Comparison of ENCODE assay signal across 1 cellular context in the genomic region with DNA sequence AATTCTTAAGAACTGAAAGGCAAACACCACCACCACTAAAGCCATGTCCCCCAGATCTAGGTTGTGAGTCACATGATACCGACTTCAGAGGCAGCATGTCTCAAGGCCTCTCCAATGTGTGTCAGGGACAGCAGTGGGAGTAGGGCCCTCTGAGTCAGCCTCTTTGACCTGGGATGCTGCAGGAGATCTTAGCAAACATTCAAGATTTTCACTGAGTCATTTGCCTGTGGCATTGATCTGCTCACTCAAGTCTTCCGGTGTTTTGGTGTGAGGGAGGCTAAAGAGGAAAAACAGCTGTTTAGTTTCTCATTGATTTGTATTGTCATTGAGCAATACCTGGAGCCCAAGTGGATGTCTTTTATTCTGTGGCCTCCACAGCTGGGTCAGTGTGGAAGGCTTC.
A peak's percentile ranks its signal among the peaks of the same experiment; 100 is the strongest.
TF ChIP-seq lines count a peak whose summit lies in the region.

No MANE protein-coding gene starts in this region.

TF ChIP-seq in HepG2, 621 proteins besides CTCF, POLR2A, EP300 and RAD21 (continued from another document):
- TF ChIP-seq, protein P1, sequence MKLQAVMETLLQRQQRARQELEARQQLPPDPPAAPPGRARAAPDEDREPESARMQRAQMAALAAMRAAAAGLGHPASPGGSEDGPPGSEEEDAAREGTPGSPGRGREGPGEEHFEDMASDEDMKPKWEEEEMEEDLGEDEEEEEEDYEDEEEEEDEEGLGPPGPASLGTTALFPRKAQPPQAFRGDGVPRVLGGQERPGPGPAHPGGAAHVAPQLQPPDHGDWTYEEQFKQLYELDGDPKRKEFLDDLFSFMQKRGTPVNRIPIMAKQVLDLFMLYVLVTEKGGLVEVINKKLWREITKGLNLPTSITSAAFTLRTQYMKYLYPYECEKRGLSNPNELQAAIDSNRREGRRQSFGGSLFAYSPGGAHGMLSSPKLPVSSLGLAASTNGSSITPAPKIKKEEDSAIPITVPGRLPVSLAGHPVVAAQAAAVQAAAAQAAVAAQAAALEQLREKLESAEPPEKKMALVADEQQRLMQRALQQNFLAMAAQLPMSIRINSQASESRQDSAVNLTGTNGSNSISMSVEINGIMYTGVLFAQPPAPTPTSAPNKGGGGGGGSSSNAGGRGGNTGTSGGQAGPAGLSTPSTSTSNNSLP (IDR thresholded peaks at IDR 0.05; ENCODE audit: low read depth, low read length): peak; percentile 42; the same call in 1 of the 2 replicates
- TF ChIP-seq SALL1 (CRISPR knock-in tag; IDR thresholded peaks at IDR 0.05) (peak; percentile 40), FOSL1 (CRISPR knock-in tag; IDR thresholded peaks at IDR 0.05; ENCODE audit: borderline replicate concordance) (peak; percentile 32; the same call in 1 of the 2 replicates), ZNF747 (CRISPR knock-in tag; IDR thresholded peaks at IDR 0.05; ENCODE audit: borderline replicate concordance) (no peak), RBM22 (optimal IDR thresholded peaks at IDR 0.05; ENCODE audit: low read length) (no peak), JUN (CRISPR knock-in tag; IDR thresholded peaks at IDR 0.05) (0 out of 2 replicates have a peak, but pooled peaks have one; percentile 45), IRX3 (CRISPR knock-in tag; IDR thresholded peaks at IDR 0.05; ENCODE audit: borderline replicate concordance, low read depth) (no peak), ETV5 (CRISPR knock-in tag; IDR thresholded peaks at IDR 0.05; ENCODE audit: borderline replicate concordance) (peak; percentile 86; the same call in 1 of the 2 replicates), NFE2L2 (IDR thresholded peaks at IDR 0.05; ENCODE audit: low read length) (peak; percentile 47; the same call in 1 of the 2 replicates), PHF5A (CRISPR knock-in tag; IDR thresholded peaks at IDR 0.05; ENCODE audit: low read depth, unreplicated experiment) (no peak), ELF3 (CRISPR knock-in tag; IDR thresholded peaks at IDR 0.05) (0 out of 2 replicates have a peak, but pooled peaks have one; percentile 15), GABPA (IDR thresholded peaks at IDR 0.05; ENCODE audit: low read depth, low read length) (no peak), GABPA (CRISPR knock-in tag; IDR thresholded peaks at IDR 0.05; ENCODE audit: low read depth) (0 out of 2 replicates have a peak, but pooled peaks have one; percentile 23), MAFK (conservative IDR thresholded peaks at IDR 0.05 in 1 of 2, IDR thresholded peaks at IDR 0.05 in 1 of 2; ENCODE audit: low read length in 2 of 2) (peak in 1 of 2 experiments; percentile 26; a peak in 1 of 4 replicates), GATAD2A (CRISPR knock-in tag; IDR thresholded peaks at IDR 0.05) (peak; percentile 87), ONECUT2 (CRISPR knock-in tag; IDR thresholded peaks at IDR 0.05) (peak; percentile 60; the same call in 1 of the 2 replicates), RARA (CRISPR knock-in tag; IDR thresholded peaks at IDR 0.05) (peak; percentile 52; the same call in 1 of the 2 replicates), KAT8 (CRISPR knock-in tag; IDR thresholded peaks at IDR 0.05) (peak; percentile 29; the same call in 1 of the 2 replicates), SOX6 (IDR thresholded peaks at IDR 0.05) (no peak), SOX6 (CRISPR knock-in tag; IDR thresholded peaks at IDR 0.05) (peak; percentile 64; the same call in 1 of the 2 replicates), FOXK1 (CRISPR knock-in tag; IDR thresholded peaks at IDR 0.05; ENCODE audit: borderline replicate concordance, low read depth) (peak; percentile 39; the same call in 1 of the 2 replicates), POGZ (CRISPR knock-in tag; IDR thresholded peaks at IDR 0.05) (0 out of 2 replicates have a peak, but pooled peaks have one; percentile 22), MAFF (IDR thresholded peaks at IDR 0.05; ENCODE audit: low read depth, low read length) (peak; percentile 21; the same call in 1 of the 2 replicates), MED1 (CRISPR knock-in tag; IDR thresholded peaks at IDR 0.05) (0 out of 2 replicates have a peak, but pooled peaks have one; percentile 25), ZNF605 (CRISPR knock-in tag; IDR thresholded peaks at IDR 0.05) (0 out of 2 replicates have a peak, but pooled peaks have one; percentile 34)
- TF ChIP-seq, protein P2, sequence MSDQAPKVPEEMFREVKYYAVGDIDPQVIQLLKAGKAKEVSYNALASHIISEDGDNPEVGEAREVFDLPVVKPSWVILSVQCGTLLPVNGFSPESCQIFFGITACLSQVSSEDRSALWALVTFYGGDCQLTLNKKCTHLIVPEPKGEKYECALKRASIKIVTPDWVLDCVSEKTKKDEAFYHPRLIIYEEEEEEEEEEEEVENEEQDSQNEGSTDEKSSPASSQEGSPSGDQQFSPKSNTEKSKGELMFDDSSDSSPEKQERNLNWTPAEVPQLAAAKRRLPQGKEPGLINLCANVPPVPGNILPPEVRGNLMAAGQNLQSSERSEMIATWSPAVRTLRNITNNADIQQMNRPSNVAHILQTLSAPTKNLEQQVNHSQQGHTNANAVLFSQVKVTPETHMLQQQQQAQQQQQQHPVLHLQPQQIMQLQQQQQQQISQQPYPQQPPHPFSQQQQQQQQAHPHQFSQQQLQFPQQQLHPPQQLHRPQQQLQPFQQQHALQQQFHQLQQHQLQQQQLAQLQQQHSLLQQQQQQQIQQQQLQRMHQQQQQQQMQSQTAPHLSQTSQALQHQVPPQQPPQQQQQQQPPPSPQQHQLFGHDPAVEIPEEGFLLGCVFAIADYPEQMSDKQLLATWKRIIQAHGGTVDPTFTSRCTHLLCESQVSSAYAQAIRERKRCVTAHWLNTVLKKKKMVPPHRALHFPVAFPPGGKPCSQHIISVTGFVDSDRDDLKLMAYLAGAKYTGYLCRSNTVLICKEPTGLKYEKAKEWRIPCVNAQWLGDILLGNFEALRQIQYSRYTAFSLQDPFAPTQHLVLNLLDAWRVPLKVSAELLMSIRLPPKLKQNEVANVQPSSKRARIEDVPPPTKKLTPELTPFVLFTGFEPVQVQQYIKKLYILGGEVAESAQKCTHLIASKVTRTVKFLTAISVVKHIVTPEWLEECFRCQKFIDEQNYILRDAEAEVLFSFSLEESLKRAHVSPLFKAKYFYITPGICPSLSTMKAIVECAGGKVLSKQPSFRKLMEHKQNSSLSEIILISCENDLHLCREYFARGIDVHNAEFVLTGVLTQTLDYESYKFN (CRISPR knock-in tag; conservative IDR thresholded peaks at IDR 0.05): peak; percentile 53
- TF ChIP-seq, protein P3, sequence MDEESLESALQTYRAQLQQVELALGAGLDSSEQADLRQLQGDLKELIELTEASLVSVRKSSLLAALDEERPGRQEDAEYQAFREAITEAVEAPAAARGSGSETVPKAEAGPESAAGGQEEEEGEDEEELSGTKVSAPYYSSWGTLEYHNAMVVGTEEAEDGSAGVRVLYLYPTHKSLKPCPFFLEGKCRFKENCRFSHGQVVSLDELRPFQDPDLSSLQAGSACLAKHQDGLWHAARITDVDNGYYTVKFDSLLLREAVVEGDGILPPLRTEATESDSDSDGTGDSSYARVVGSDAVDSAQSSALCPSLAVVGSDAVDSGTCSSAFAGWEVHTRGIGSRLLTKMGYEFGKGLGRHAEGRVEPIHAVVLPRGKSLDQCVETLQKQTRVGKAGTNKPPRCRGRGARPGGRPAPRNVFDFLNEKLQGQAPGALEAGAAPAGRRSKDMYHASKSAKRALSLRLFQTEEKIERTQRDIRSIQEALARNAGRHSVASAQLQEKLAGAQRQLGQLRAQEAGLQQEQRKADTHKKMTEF (CRISPR knock-in tag; IDR thresholded peaks at IDR 0.05): peak; percentile 25; the same call in 1 of the 2 replicates
